In the genomic region with DNA sequence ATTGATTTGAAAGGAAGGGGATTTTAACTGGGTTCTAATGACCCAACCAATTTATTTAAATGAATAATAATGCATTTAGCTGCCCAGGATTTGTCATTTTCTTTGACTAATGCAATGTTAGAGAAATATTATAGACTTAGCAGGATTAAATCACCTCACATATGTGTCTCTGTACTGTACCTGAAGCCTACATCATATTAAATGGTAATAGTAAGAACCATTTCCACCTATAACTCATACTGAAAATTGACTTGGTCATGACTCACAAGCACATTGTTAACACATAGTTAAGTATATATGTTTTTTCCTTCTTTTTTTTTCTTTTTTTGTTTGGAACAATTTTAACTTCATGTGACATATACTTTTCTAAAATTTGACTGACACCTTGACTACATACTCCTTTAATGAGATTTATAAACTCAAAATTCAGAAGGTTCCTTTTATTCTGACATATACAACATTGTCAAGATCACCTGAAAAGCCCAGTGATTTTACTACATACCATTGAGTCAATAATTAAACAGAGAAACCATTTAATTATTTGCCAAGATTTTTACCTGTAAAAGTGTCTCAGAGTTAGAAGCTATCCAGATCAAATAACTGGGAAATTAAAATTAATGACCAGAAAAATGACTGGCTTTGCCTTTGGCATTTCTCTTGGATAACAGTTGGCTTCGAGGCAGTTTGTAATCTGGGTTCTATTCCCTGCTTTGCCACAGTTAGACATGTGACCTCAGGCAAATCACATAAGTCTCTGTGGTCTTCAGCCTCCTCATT, we compare ENCODE assay signal across 11 cellular contexts.
"Had no signal": no experiment of that assay in that cellular context is flagged by ENCODE, and none has a peak within 500 bp of the region (broad histone marks: within the 10 kb centered on the region; RNA-seq: fewer than 3 reads in every experiment).

No MANE protein-coding gene starts in this region.

- H3K9me3 Mint-ChIP-seq: natural killer cell treated with Interleukin-12 subunit alpha and Interleukin-12 subunit beta and Interleukin-15 and Interleukin-18, amount 100 ng/mL, for 72 hours had no signal

- H3K27me3 Mint-ChIP-seq: activated B cell treated with CpG ODN at 0.5 μM for 24 hours; natural killer cell treated with Interleukin-12 subunit alpha and Interleukin-12 subunit beta and Interleukin-15 and Interleukin-18, amount 100 ng/mL, for 72 hours had no signal

- ATAC-seq: left ventricle myocardium superior; natural killer cell treated with Interleukin-12 subunit alpha and Interleukin-12 subunit beta and Interleukin-15 and Interleukin-18, amount 100 ng/mL, for 72 hours had no signal

- DNase-seq: activated B cell treated with CpG ODN at 0.5 μM for 24 hours; left ventricle myocardium superior; mesenchymal stem cell; nucleus accumbens; posterior cingulate gyrus; stimulated activated CD4-positive, alpha-beta T cell treated with anti-CD3 and anti-CD28 coated beads, Interleukin-2, amount 100 ng/mL, for 48 hours; stimulated activated naive CD4-positive, alpha-beta T cell; T-helper 2 cell had no signal

- H3K4me1 Mint-ChIP-seq: activated B cell treated with CpG ODN at 0.5 μM for 24 hours had no signal

- H3K4me1 ChIP-seq: right atrium auricular region had no signal

- H3K27ac Mint-ChIP-seq: activated B cell treated with CpG ODN at 0.5 μM for 24 hours; natural killer cell treated with Interleukin-12 subunit alpha and Interleukin-12 subunit beta and Interleukin-15 and Interleukin-18, amount 100 ng/mL, for 72 hours had no signal

- H3K27ac ChIP-seq: right atrium auricular region, SJSA1 had no signal

- H3K27me3 ChIP-seq: right atrium auricular region, SJSA1 had no signal

- H3K36me3 Mint-ChIP-seq: natural killer cell treated with Interleukin-12 subunit alpha and Interleukin-12 subunit beta and Interleukin-15 and Interleukin-18, amount 100 ng/mL, for 72 hours had no signal

- H3K36me3 ChIP-seq: right atrium auricular region, SJSA1 had no signal

- H3K9me3 ChIP-seq: right atrium auricular region, SJSA1 had no signal

- H3K4me3 ChIP-seq: right atrium auricular region, SJSA1 had no signal

- H3K4me3 Mint-ChIP-seq: activated B cell treated with CpG ODN at 0.5 μM for 24 hours; natural killer cell treated with Interleukin-12 subunit alpha and Interleukin-12 subunit beta and Interleukin-15 and Interleukin-18, amount 100 ng/mL, for 72 hours had no signal
